ENCODE assay signal across 14 cellular contexts in genomic region chr10:100569687-100570517, GRCh38. TPM values are rescaled to one million over a fixed set of nuclear protein-coding genes. Genes with fewer than 3 reads are reported as not detected.
DNase-seq lines count a peak whose midpoint lies in the region; ATAC-seq, FAIRE-seq and TF ChIP-seq lines count a peak whose summit lies in the region.
"Had no signal": no experiment of that assay in that cellular context is flagged by ENCODE, and none has a peak within 500 bp of the region (broad histone marks: within the 10 kb centered on the region; RNA-seq: fewer than 3 reads in every experiment).

No MANE protein-coding gene starts in this region.

- in situ Hi-C loops in HAP-1 (cut with MboI; ENCODE audit: low sequenced_read_pairs) (no loop called here), K562 (cut with MboI) (loop anchor here (25.0 kb wide), 1 partner anchor 292 kb away; no protein-coding TSS in a partner anchor)

- intact Hi-C loops in K562 (cut with micrococcal nuclease), result no loop called here

- no peaks in the 10 kb centered on the region for H3K4me1 ChIP-seq in A549
- H3K4me1 ChIP-seq in HAP-1, result no peaks in the 10 kb centered on the region
- peaks cover 0 to 5% of the 10 kb centered on the region in 2 experiments; a peak in 2 of 5 replicates for H3K4me1 ChIP-seq in K562 (replicated peaks in 1 of 2; ENCODE audit: control insufficient read depth in 2 of 2, insufficient read depth in 2 of 2, low read length in 2 of 2)
- H3K4me1 ChIP-seq: suprapubic skin had no signal

- H3K27me3 ChIP-seq in HAP-1 (ENCODE audit: low read depth), result peaks cover 62% of the 10 kb centered on the region
- H3K27me3 ChIP-seq in K562 (ENCODE audit: control insufficient read depth in 2 of 2, insufficient read depth in 2 of 2, low read length in 2 of 2), result peaks cover 7 to 45% of the 10 kb centered on the region in 2 experiments; a peak in 4 of 5 replicates

- 0 out of 2 replicates have a peak overlapping the region, but pooled peaks have one; percentile 24 for H2AFZ ChIP-seq in K562 (ENCODE audit: low read depth, low read length)

- 74% methylated on average over 27 of the region's 29 CpGs for WGBS in A549 (ENCODE audit: missing lambda C conversion rate)
- 27% methylated on average over 18 of the region's 29 CpGs for WGBS in K562 (ENCODE audit: insufficient coverage, low coverage, missing lambda C conversion rate)

- TF ChIP-seq EP300 in A549 (IDR thresholded peaks at IDR 0.05), result no peak
- TF ChIP-seq EP300 in K562 (IDR thresholded peaks at IDR 0.05; ENCODE audit: low read length), result no peak

- FAIRE-seq in A549 (lab: Jason Lieb, UNC), result no peak
- FAIRE-seq in K562 (lab: Jason Lieb, UNC), result no peak

- no peak for TF ChIP-seq POLR2A in A549 (IDR thresholded peaks at IDR 0.05; ENCODE audit: low read length)
- no peak for TF ChIP-seq POLR2A in K562 (conservative IDR thresholded peaks at IDR 0.05)

- TF ChIP-seq RAD21 in A549 (conservative IDR thresholded peaks at IDR 0.05 in 1 of 2, IDR thresholded peaks at IDR 0.05 in 1 of 2), result no peak
- TF ChIP-seq RAD21 in K562 (CRISPR knock-in tag; conservative IDR thresholded peaks at IDR 0.05 in 1 of 2, IDR thresholded peaks at IDR 0.05 in 1 of 2), result no peak

- no TSS peak for BruUV-seq in K562 (replicated peaks; lab: Mats Ljungman, UMichigan)

- H3K36me3 ChIP-seq in HAP-1 (replicated peaks), result no peaks in the 10 kb centered on the region
- no peaks in the 10 kb centered on the region for H3K36me3 ChIP-seq in K562 (ENCODE audit: control insufficient read depth, insufficient read depth, low read length)
- H3K36me3 ChIP-seq: suprapubic skin had no signal

- CTCF ChIA-PET in A549 (lab: Yijun Ruan, JAX), result interaction anchor here (0.6 to 13.5 kb wide), 6 partner anchors 8 to 308 kb away, joined by 3 to 289 read pairs (median 9); no protein-coding TSS in a partner anchor
- CTCF ChIA-PET in K562 (lab: Yijun Ruan, JAX; ENCODE audit: low intra/inter-chr PET ratio), result no interaction called here

- no peaks in the 10 kb centered on the region for H3K9me3 ChIP-seq in A549
- H3K9me3 ChIP-seq in HAP-1, result no peaks in the 10 kb centered on the region
- H3K9me3 ChIP-seq in K562 (replicated peaks; ENCODE audit: control insufficient read depth, insufficient read depth, low read depth, low read length), result no peaks in the 10 kb centered on the region
- H3K9me3 ChIP-seq: suprapubic skin had no signal

- peak overlapping the region in 1 of 2 experiments; percentile 26; a peak in 1 of 4 replicates for H3K9ac ChIP-seq in K562 (ENCODE audit: insufficient read depth in 1 of 2, low read depth in 2 of 2, low read length in 2 of 2)
- H3K9ac ChIP-seq: KMS-11 had no signal

- H3K4me3 ChIP-seq in A549, result no peak overlapping the region
- peak overlapping the region; percentile 5; the same call in 1 of the 2 replicates for H3K4me3 ChIP-seq in HAP-1
- H3K4me3 ChIP-seq in K562, result peak overlapping the region; percentile 29
- H3K4me3 ChIP-seq in foreskin fibroblast (ENCODE audit: low read depth in 1 of 2, low read length in 2 of 2), result no peak overlapping the region
- H3K4me3 ChIP-seq: suprapubic skin had no signal

- H3K4me2 ChIP-seq in A549 (no peak overlapping the region), K562 (ENCODE audit: insufficient read depth, low read length) (peak overlapping the region; percentile 58)
- H3K4me2 ChIP-seq: KMS-11 had no signal

- H3K79me2 ChIP-seq in K562 (ENCODE audit: control insufficient read depth, insufficient read depth, low read length), result no peaks in the 10 kb centered on the region

- ATAC-seq in A549, result no peak
- peak; percentile 71 for ATAC-seq in K562
- no peak for ATAC-seq in HG03159 (IDR thresholded peaks at IDR 0.05; ENCODE audit: unreplicated experiment)

- TF ChIP-seq CTCF in A549 (IDR thresholded peaks at IDR 0.05) (no peak), K562 (IDR thresholded peaks at IDR 0.05 in 2 of 3, conservative IDR thresholded peaks at IDR 0.05 in 1 of 3; ENCODE audit: insufficient read depth in 2 of 3, low read depth in 1 of 3, low read length in 3 of 3) (peak in 2 of 3 experiments; percentile 24 to 44; a peak in 2 of 6 replicates), foreskin fibroblast (IDR thresholded peaks at IDR 0.05; ENCODE audit: low read depth, low read length) (no peak)

- H3K9me1 ChIP-seq in K562 (ENCODE audit: control insufficient read depth, insufficient read depth, low read length), result no peaks in the 10 kb centered on the region

- no peaks in the 10 kb centered on the region; the same call in 1 of the 2 replicates for H4K20me1 ChIP-seq in K562 (replicated peaks; ENCODE audit: control insufficient read depth, insufficient read depth, low read length)

- DNase-seq in A549 (ENCODE audit: low read depth in 1 of 2, low spot score in 1 of 2) (no peak), HAP-1 (ENCODE audit: low spot score in 2 of 2) (no peak), K562 (ENCODE audit: extremely low read depth in 1 of 4, low spot score in 3 of 4) (peak; percentile 17 to 29 (median 26)), left kidney (ENCODE audit: low read depth, low spot score) (peak; percentile 99), NCI-H2227 treated with DMSO at 0.1 percent for 48 hours (lab: John Stamatoyannopoulos, UW) (no peak), foreskin fibroblast (no peak), GF-D8 (lab: John Stamatoyannopoulos, UW) (no peak)
- DNase-seq: activated T-cell treated with anti-CD3 and anti-CD28 coated beads, Interleukin-2, amount 50 U/mL, for 1 hour; central memory CD4-positive, alpha-beta T cell; NCI-H748 treated with DMSO at 0.1 percent for 48 hours; stimulated activated CD4-positive, alpha-beta T cell treated with anti-CD3 and anti-CD28 coated beads, Interleukin-1b, Interleukin-23, amount 100 ng/mL, for 48 hours had no signal

- H3K27ac ChIP-seq in A549 (no peak overlapping the region), K562 (ENCODE audit: extremely low read depth, low read depth, low read length) (no peak overlapping the region)
- H3K27ac ChIP-seq: KMS-11, suprapubic skin had no signal

- POLR2A ChIA-PET in A549 (lab: Yijun Ruan, JAX), result no interaction called here
- POLR2A ChIA-PET in K562 (lab: Yijun Ruan, JAX), result interaction anchor here (0.6 to 1.3 kb wide), 3 partner anchors 9 to 15 kb away, joined by 3 to 4 read pairs (median 3); no protein-coding TSS in a partner anchor

RNA-seq across cellular contexts. Expression of gene HIF1AN, which starts 34.2 kb away (rescaled TPM):
- polyA plus RNA-seq in A549 (2011; rRNA removed) (21.6 and 26.4 TPM in 2 replicates), A549 (2017; fragmentation: RNase III; extraction: RNeasy Plus Mini Kit Qiagen cat#74134 plus additional on column Dnase treatment) (13.4 to 16.4 TPM (median 15.3 TPM) in 3 replicates), K562 (2011; rRNA removed) (5.1 and 8.5 TPM in 2 replicates), K562 (2014; fragmentation: Illumina TruSeq; extraction: Trizol) (6.7 and 7.1 TPM in 2 replicates), K562 (2014; fragmentation: Nextera tagmentation; extraction: Ambion mirVana) (1 to 10 TPM; 1.2 to 1.7 TPM), K562 (2014; rRNA removed) (4.3 and 6.9 TPM in 2 replicates)
- 3.7 and 4.3 TPM in 2 replicates for polyA plus RNA-seq in A549 (2012; cell fraction: cytosol; rRNA removed)
- polyA plus RNA-seq in A549 (2012; cell fraction: nucleus; rRNA removed), result 4.0 and 7.1 TPM in 2 replicates
- 24.9 and 26.0 TPM in 2 replicates for polyA minus RNA-seq in A549 (2011; rRNA and poly(A)+ RNA removed)
- 28.9 and 30.4 TPM in 2 replicates for total RNA-seq in K562 (2011; cell fraction: chromatin; rRNA removed; ENCODE audit: low replicate concordance)
- 12.9 and 13.3 TPM in 2 replicates for total RNA-seq in K562 (2011; cell fraction: nucleolus; rRNA removed)
- 23.5 and 34.9 TPM in 2 replicates for total RNA-seq in K562 (2011; cell fraction: nucleoplasm; rRNA removed)
- total RNA-seq in K562 (2014; rRNA removed) (3.1 and 3.8 TPM in 2 replicates), K562 (2014; rRNA removed; fragmentation: Illumina TruSeq; extraction: Trizol) (11.1 and 14.1 TPM in 2 replicates), K562 (2015; rRNA removed; fragmentation: Illumina TruSeq; extraction: Trizol) (10.6 and 11.6 TPM in 2 replicates), K562 (2021) (16.8 and 19.1 TPM in 2 replicates)
- 3.3 and 4.8 TPM in 2 replicates for polyA plus RNA-seq in K562 (2011; cell fraction: cytosol; rRNA removed)
- polyA plus RNA-seq in K562 (2011; cell fraction: nucleus; rRNA removed), result 9.0 and 10.7 TPM in 2 replicates
- 9.0 and 10.2 TPM in 2 replicates for polyA plus RNA-seq in K562 (2012)
- 10.1 and 11.4 TPM in 2 replicates for polyA minus RNA-seq in K562 (2011; rRNA and poly(A)+ RNA removed)
- 3.3 and 3.6 TPM in 2 replicates for polyA minus RNA-seq in K562 (2011; cell fraction: cytosol; rRNA and poly(A)+ RNA removed)
- 5.3 and 9.0 TPM in 2 replicates for polyA minus RNA-seq in K562 (2011; cell fraction: nucleus; rRNA and poly(A)+ RNA removed)

RNA-seq across cellular contexts. Expression of gene NDUFB8, which starts 40.2 kb away (rescaled TPM):
- polyA plus RNA-seq in A549 (2011; rRNA removed) (208 and 221 TPM in 2 replicates), A549 (2017; fragmentation: RNase III; extraction: RNeasy Plus Mini Kit Qiagen cat#74134 plus additional on column Dnase treatment) (324 to 355 TPM (median 333 TPM) in 3 replicates), K562 (2011; rRNA removed) (176 and 195 TPM in 2 replicates), K562 (2014; fragmentation: Illumina TruSeq; extraction: Trizol) (149 and 201 TPM in 2 replicates), K562 (2014; fragmentation: Nextera tagmentation; extraction: Ambion mirVana) (100 to 1,000 TPM; 307 to 360 TPM), K562 (2014; rRNA removed) (307 and 321 TPM in 2 replicates)
- polyA plus RNA-seq in A549 (2012; cell fraction: cytosol; rRNA removed), result 531 and 601 TPM in 2 replicates
- 317 and 358 TPM in 2 replicates for polyA plus RNA-seq in A549 (2012; cell fraction: nucleus; rRNA removed)
- 106 and 136 TPM in 2 replicates for polyA minus RNA-seq in A549 (2011; rRNA and poly(A)+ RNA removed)
- 63.2 and 102 TPM in 2 replicates for total RNA-seq in K562 (2011; cell fraction: chromatin; rRNA removed; ENCODE audit: low replicate concordance)
- 118 and 126 TPM in 2 replicates for total RNA-seq in K562 (2011; cell fraction: nucleolus; rRNA removed)
- total RNA-seq in K562 (2011; cell fraction: nucleoplasm; rRNA removed), result 95.7 and 98.5 TPM in 2 replicates
- total RNA-seq in K562 (2014; rRNA removed) (262 and 285 TPM in 2 replicates), K562 (2014; rRNA removed; fragmentation: Illumina TruSeq; extraction: Trizol) (129 and 131 TPM in 2 replicates), K562 (2015; rRNA removed; fragmentation: Illumina TruSeq; extraction: Trizol) (188 and 199 TPM in 2 replicates), K562 (2021) (146 and 154 TPM in 2 replicates)
- polyA plus RNA-seq in K562 (2011; cell fraction: cytosol; rRNA removed), result 335 and 444 TPM in 2 replicates
- polyA plus RNA-seq in K562 (2011; cell fraction: nucleus; rRNA removed), result 122 and 141 TPM in 2 replicates
- polyA plus RNA-seq in K562 (2012), result 130 and 201 TPM in 2 replicates
- polyA minus RNA-seq in K562 (2011; rRNA and poly(A)+ RNA removed), result 97.2 and 106 TPM in 2 replicates
- 29.7 and 38.8 TPM in 2 replicates for polyA minus RNA-seq in K562 (2011; cell fraction: cytosol; rRNA and poly(A)+ RNA removed)
- 31.5 and 44.4 TPM in 2 replicates for polyA minus RNA-seq in K562 (2011; cell fraction: nucleus; rRNA and poly(A)+ RNA removed)

RNA-seq across cellular contexts. Expression of gene SEC31B, which starts 50.2 kb away (rescaled TPM):
- polyA plus RNA-seq in A549 (2011; rRNA removed) (7.1 and 9.2 TPM in 2 replicates), A549 (2017; fragmentation: RNase III; extraction: RNeasy Plus Mini Kit Qiagen cat#74134 plus additional on column Dnase treatment) (4.5 to 6.8 TPM (median 6.2 TPM) in 3 replicates), K562 (2011; rRNA removed) (7.0 and 14.6 TPM in 2 replicates), K562 (2014; fragmentation: Illumina TruSeq; extraction: Trizol) (3.4 and 5.1 TPM in 2 replicates), K562 (2014; fragmentation: Nextera tagmentation; extraction: Ambion mirVana) (1 to 10 TPM; 1.2 to 2.4 TPM), K562 (2014; rRNA removed) (5.9 and 7.2 TPM in 2 replicates)
- polyA plus RNA-seq in A549 (2012; cell fraction: cytosol; rRNA removed), result 2.2 and 2.9 TPM in 2 replicates
- polyA plus RNA-seq in A549 (2012; cell fraction: nucleus; rRNA removed), result 29.5 and 40.0 TPM in 2 replicates
- polyA minus RNA-seq in A549 (2011; rRNA and poly(A)+ RNA removed), result 6.4 and 7.4 TPM in 2 replicates
- 69.2 and 102 TPM in 2 replicates for total RNA-seq in K562 (2011; cell fraction: chromatin; rRNA removed; ENCODE audit: low replicate concordance)
- 39.9 and 43.8 TPM in 2 replicates for total RNA-seq in K562 (2011; cell fraction: nucleolus; rRNA removed)
- total RNA-seq in K562 (2011; cell fraction: nucleoplasm; rRNA removed), result 50.3 and 57.0 TPM in 2 replicates
- total RNA-seq in K562 (2014; rRNA removed) (0.91 and 1.3 TPM in 2 replicates), K562 (2014; rRNA removed; fragmentation: Illumina TruSeq; extraction: Trizol) (1.5 and 1.6 TPM in 2 replicates), K562 (2015; rRNA removed; fragmentation: Illumina TruSeq; extraction: Trizol) (1.2 and 1.5 TPM in 2 replicates), K562 (2021) (4.2 and 4.6 TPM in 2 replicates)
- 2.5 and 4.6 TPM in 2 replicates for polyA plus RNA-seq in K562 (2011; cell fraction: cytosol; rRNA removed)
- polyA plus RNA-seq in K562 (2011; cell fraction: nucleus; rRNA removed), result 107 and 125 TPM in 2 replicates
- 4.4 and 17.7 TPM in 2 replicates for polyA plus RNA-seq in K562 (2012)
- polyA minus RNA-seq in K562 (2011; rRNA and poly(A)+ RNA removed), result 4.2 and 4.7 TPM in 2 replicates
- polyA minus RNA-seq in K562 (2011; cell fraction: cytosol; rRNA and poly(A)+ RNA removed), result 1.0 and 1.1 TPM in 2 replicates
- polyA minus RNA-seq in K562 (2011; cell fraction: nucleus; rRNA and poly(A)+ RNA removed), result 12.0 and 18.8 TPM in 2 replicates

Comparison
In these comparisons a context has a peak if more than half of its experiments do, and no peak if none do; other contexts are left out.
1. DNase-seq: peak in K562 (4 of 4) and left kidney (single experiment); none in A549 (0 of 2), HAP-1 (0 of 2), NCI-H2227 treated with DMSO at 0.1 percent for 48 hours (single experiment), foreskin fibroblast (0 of 2) and GF-D8 (single experiment).
2. H3K4me3 ChIP-seq: peak in HAP-1 (single experiment) and K562 (single experiment); none in A549 (single experiment) and foreskin fibroblast (0 of 2).
3. CTCF ChIP-seq: peak in K562 (2 of 3); none in A549 (single experiment) and foreskin fibroblast (single experiment).
4. Of the 35 proteins assayed by ChIP-seq in both K562 and A549: peak only in K562: CTCF; only in A549: MAFK; in both: none; in neither: 33.